ENCODE assay signal across 8 cellular contexts in the genomic region with DNA sequence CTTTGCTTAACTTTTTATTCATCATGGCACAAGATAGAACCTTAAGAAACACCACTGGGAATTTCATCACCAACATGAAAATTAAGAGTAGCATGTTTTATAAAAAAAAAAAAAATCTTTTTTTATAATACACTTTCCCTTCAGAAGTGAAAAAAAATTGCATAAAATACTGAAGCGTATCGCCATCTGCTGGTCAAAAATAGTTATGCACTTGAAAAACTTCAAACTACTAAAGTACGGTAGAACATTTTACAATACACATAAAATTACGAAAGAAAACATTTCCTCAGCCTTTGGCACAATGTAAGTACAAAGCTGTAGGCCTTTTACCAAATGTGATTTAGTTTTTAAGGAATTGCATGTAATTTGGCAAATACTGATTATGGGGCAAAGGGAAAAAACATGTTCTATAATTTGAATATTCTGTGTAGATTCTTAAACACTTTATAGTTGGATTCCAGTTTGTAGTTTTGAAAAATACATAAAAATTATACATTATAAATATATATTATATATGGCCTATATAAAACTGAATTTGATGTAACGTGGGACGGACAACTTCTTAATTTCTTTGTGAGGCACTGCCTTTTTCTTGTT. TPM values are rescaled to one million over a fixed set of nuclear protein-coding genes. Genes with fewer than 3 reads are reported as not detected.
DNase-seq lines count a peak whose midpoint lies in the region; ATAC-seq, FAIRE-seq and TF ChIP-seq lines count a peak whose summit lies in the region.

No MANE protein-coding gene starts in this region.

- DNase-seq in DMS153 treated with DMSO at 0.1 percent for 48 hours (lab: John Stamatoyannopoulos, UW; ENCODE audit: unreplicated experiment) = peak; percentile 0
- DNase-seq in DMS153 (lab: John Stamatoyannopoulos, UW) = no peak
- DNase-seq in Karpas-422 = peak; percentile 79
- DNase-seq in bronchial epithelial cell (ENCODE audit: low read depth) = peak; percentile 20
- DNase-seq in mesothelial cell of epicardium (ENCODE audit: low spot score in 2 of 2, unreplicated experiment in 2 of 2) = no peak
- no peak for DNase-seq in activated naive CD8-positive, alpha-beta T cell treated with anti-CD3 and anti-CD28 coated beads for 36 hours
- DNase-seq in GM19240 (ENCODE audit: insufficient read length, low spot score) = no peak

- no peaks in the 10 kb centered on the region for H3K9me2 ChIP-seq in Karpas-422 (replicated peaks; ENCODE audit: insufficient read depth, low read length)

- no peak overlapping the region for H2AFZ ChIP-seq in Karpas-422 (ENCODE audit: low read length)

- TF ChIP-seq CTCF in bronchial epithelial cell (IDR thresholded peaks at IDR 0.05; ENCODE audit: insufficient read depth, low read length, severe bottlenecking) = peak; percentile 27
- peak; percentile 97 for TF ChIP-seq CTCF in mesothelial cell of epicardium (IDR thresholded peaks at IDR 0.05; ENCODE audit: unreplicated experiment)

- H3K9me3 ChIP-seq in Karpas-422 (ENCODE audit: low read length) = no peaks in the 10 kb centered on the region

- peaks cover 12% of the 10 kb centered on the region for H3K4me1 ChIP-seq in Karpas-422 (ENCODE audit: low read length)

- no peaks in the 10 kb centered on the region for H3K27me3 ChIP-seq in Karpas-422 (ENCODE audit: low read length)
- H3K27me3 ChIP-seq in bronchial epithelial cell (ENCODE audit: control insufficient read depth, insufficient read depth, low read length) = no peaks in the 10 kb centered on the region

- no peaks in the 10 kb centered on the region for H3K36me3 ChIP-seq in Karpas-422 (ENCODE audit: insufficient read depth, low read length)
- no peaks in the 10 kb centered on the region for H3K36me3 ChIP-seq in bronchial epithelial cell (ENCODE audit: control insufficient read depth, insufficient read depth, low read length)

- no peaks in the 10 kb centered on the region for H3K27me3 Mint-ChIP-seq in mesothelial cell of epicardium (ENCODE audit: low read depth)
- no peaks in the 10 kb centered on the region for H3K27me3 Mint-ChIP-seq in activated naive CD8-positive, alpha-beta T cell treated with anti-CD3 and anti-CD28 coated beads for 36 hours

- FAIRE-seq in bronchial epithelial cell (lab: Jason Lieb, UNC) = no peak

- no peak overlapping the region for H3K4me3 Mint-ChIP-seq in mesothelial cell of epicardium
- no peak overlapping the region for H3K4me3 Mint-ChIP-seq in activated naive CD8-positive, alpha-beta T cell treated with anti-CD3 and anti-CD28 coated beads for 36 hours

- H3K27ac Mint-ChIP-seq in mesothelial cell of epicardium = no peak overlapping the region
- no peak overlapping the region for H3K27ac Mint-ChIP-seq in activated naive CD8-positive, alpha-beta T cell treated with anti-CD3 and anti-CD28 coated beads for 36 hours

- H3K36me3 Mint-ChIP-seq in mesothelial cell of epicardium = no peaks in the 10 kb centered on the region
- no peaks in the 10 kb centered on the region for H3K36me3 Mint-ChIP-seq in activated naive CD8-positive, alpha-beta T cell treated with anti-CD3 and anti-CD28 coated beads for 36 hours

- ATAC-seq in HG03045 (IDR thresholded peaks at IDR 0.05; ENCODE audit: unreplicated experiment) = no peak

- H3K4me3 ChIP-seq in Karpas-422 (ENCODE audit: low read length) (no peak overlapping the region), bronchial epithelial cell (ENCODE audit: low read depth, low read length) (no peak overlapping the region)

- H3K79me2 ChIP-seq in Karpas-422 (ENCODE audit: low read length) = no peaks in the 10 kb centered on the region

- no peaks in the 10 kb centered on the region for H4K20me1 ChIP-seq in Karpas-422 (ENCODE audit: insufficient read depth, low read depth, low read length)

- peaks cover 10% of the 10 kb centered on the region for H3K4me1 Mint-ChIP-seq in mesothelial cell of epicardium
- no peaks in the 10 kb centered on the region for H3K4me1 Mint-ChIP-seq in activated naive CD8-positive, alpha-beta T cell treated with anti-CD3 and anti-CD28 coated beads for 36 hours

- no peak overlapping the region for H3K4me2 ChIP-seq in Karpas-422 (ENCODE audit: low read depth, low read length, poor library complexity, severe bottlenecking)

- no peak overlapping the region for H3K9ac ChIP-seq in Karpas-422 (ENCODE audit: low read length)

- H3K27ac ChIP-seq in Karpas-422 (ENCODE audit: low read length) = no peak overlapping the region

- H3K9me3 Mint-ChIP-seq in mesothelial cell of epicardium = peaks cover 17% of the 10 kb centered on the region
- H3K9me3 Mint-ChIP-seq in activated naive CD8-positive, alpha-beta T cell treated with anti-CD3 and anti-CD28 coated beads for 36 hours = no peaks in the 10 kb centered on the region

RNA-seq across cellular contexts. Expression of gene HCCS, which starts 26.5 kb away (rescaled TPM):
- 13.7 and 27.4 TPM in 2 replicates for total RNA-seq in Karpas-422 (2014; rRNA removed; shearing (Covaris generic); ENCODE audit: low replicate concordance)
- total RNA-seq in bronchial epithelial cell = 25.0 and 25.3 TPM in 2 replicates
- total RNA-seq in mesothelial cell of epicardium = 16.0 to 19.3 TPM (median 17.9 TPM) in 3 replicates
- total RNA-seq in activated naive CD8-positive, alpha-beta T cell treated with anti-CD3 and anti-CD28 coated beads for 36 hours = 10 to 100 TPM; 33.9 to 36.6 TPM

Comparison
In these comparisons a context has a peak if more than half of its experiments do, and no peak if none do; other contexts are left out.
1. DNase-seq: peak in DMS153 treated with DMSO at 0.1 percent for 48 hours (single experiment), Karpas-422 (single experiment) and bronchial epithelial cell (single experiment); none in DMS153 (single experiment), mesothelial cell of epicardium (0 of 2), activated naive CD8-positive, alpha-beta T cell treated with anti-CD3 and anti-CD28 coated beads for 36 hours (single experiment) and GM19240 (single experiment).